In the genomic region with DNA sequence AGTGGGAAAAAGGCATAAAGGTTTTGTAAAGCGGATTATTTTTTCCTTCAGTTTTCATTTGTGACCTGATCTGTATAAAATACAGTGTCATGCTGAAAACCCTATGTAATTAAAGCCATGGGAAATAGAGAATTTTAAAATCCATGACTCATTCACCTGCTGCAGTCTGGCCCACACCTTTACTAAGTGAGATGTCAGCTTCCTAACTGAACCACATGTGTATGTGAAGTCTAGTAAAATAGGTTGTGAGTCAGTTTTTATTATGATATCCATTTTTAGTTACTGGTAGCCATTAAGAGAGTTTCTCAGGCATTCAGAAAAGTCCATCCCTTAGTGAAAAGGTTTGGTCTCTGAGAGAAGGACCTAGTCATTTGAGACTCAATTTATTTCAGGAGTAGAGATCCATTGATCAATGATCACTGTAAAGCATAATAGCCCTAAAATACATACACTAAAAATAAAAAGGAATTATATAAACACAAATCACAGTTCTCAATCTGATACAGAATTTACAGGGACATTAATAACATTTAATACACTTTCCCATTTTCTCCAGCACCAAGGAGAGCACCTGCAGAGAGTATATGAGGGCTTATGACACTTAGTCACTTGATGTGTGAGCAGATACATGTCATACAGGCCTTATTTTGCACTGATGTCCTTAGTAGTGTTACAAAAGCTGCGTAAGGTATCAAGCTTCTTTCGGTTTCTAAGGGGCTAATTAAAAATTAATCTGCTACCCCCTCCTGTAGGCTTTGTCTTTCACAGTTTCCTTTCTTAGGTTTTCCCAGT, we compare ENCODE assay signal across 1 cellular context.
TF ChIP-seq lines count a peak whose summit lies in the region.

No MANE protein-coding gene starts in this region.

TF ChIP-seq in HCT116, 20 proteins besides CTCF, POLR2A, EP300 and RAD21 (continued from another document):
- TF ChIP-seq, protein P1, sequence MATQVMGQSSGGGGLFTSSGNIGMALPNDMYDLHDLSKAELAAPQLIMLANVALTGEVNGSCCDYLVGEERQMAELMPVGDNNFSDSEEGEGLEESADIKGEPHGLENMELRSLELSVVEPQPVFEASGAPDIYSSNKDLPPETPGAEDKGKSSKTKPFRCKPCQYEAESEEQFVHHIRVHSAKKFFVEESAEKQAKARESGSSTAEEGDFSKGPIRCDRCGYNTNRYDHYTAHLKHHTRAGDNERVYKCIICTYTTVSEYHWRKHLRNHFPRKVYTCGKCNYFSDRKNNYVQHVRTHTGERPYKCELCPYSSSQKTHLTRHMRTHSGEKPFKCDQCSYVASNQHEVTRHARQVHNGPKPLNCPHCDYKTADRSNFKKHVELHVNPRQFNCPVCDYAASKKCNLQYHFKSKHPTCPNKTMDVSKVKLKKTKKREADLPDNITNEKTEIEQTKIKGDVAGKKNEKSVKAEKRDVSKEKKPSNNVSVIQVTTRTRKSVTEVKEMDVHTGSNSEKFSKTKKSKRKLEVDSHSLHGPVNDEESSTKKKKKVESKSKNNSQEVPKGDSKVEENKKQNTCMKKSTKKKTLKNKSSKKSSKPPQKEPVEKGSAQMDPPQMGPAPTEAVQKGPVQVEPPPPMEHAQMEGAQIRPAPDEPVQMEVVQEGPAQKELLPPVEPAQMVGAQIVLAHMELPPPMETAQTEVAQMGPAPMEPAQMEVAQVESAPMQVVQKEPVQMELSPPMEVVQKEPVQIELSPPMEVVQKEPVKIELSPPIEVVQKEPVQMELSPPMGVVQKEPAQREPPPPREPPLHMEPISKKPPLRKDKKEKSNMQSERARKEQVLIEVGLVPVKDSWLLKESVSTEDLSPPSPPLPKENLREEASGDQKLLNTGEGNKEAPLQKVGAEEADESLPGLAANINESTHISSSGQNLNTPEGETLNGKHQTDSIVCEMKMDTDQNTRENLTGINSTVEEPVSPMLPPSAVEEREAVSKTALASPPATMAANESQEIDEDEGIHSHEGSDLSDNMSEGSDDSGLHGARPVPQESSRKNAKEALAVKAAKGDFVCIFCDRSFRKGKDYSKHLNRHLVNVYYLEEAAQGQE (IDR thresholded peaks at IDR 0.05; ENCODE audit: low read depth): peak; percentile 61
- TF ChIP-seq, protein P2, sequence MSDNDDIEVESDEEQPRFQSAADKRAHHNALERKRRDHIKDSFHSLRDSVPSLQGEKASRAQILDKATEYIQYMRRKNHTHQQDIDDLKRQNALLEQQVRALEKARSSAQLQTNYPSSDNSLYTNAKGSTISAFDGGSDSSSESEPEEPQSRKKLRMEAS (IDR thresholded peaks at IDR 0.05): no peak
